In genomic region chr1:230517326-230517725, GRCh38 we compare ENCODE assay signal across 14 cellular contexts.
DNase-seq lines count a peak whose midpoint lies in the region; ATAC-seq and TF ChIP-seq lines count a peak whose summit lies in the region.
"Had no signal": no experiment of that assay in that cellular context is flagged by ENCODE, and none has a peak within 500 bp of the region (broad histone marks: within the 10 kb centered on the region; RNA-seq: fewer than 3 reads in every experiment).

No MANE protein-coding gene starts in this region.

- H2BK5ac ChIP-seq in H9 (ENCODE audit: insufficient read length, low read length): no peak overlapping the region
- no peak overlapping the region for H2BK5ac ChIP-seq in neuronal stem cell (ENCODE audit: low read length)

- peak overlapping the region in 1 of 3 experiments; percentile 66; a peak in 1 of 7 replicates for H3K27ac Mint-ChIP-seq in H9
- no peak overlapping the region for H3K27ac Mint-ChIP-seq in activated naive CD4-positive, alpha-beta T cell treated with anti-CD3 and anti-CD28 coated beads for 36 hours
- H3K27ac Mint-ChIP-seq: HFFc6 had no signal

- no peak overlapping the region for H2BK120ac ChIP-seq in H9 (ENCODE audit: low read depth, low read length, poor library complexity, severe bottlenecking)
- H2BK120ac ChIP-seq in neuronal stem cell (ENCODE audit: low read depth, low read length): no peak overlapping the region

- H3K18ac ChIP-seq in H9 (ENCODE audit: insufficient read length, low read depth, low read length) (peak overlapping the region; percentile 3), neuronal stem cell (ENCODE audit: low read length) (peak overlapping the region; percentile 84)

- no peaks in the 10 kb centered on the region for H4K20me1 ChIP-seq in H9 (ENCODE audit: control insufficient read depth, insufficient read depth, insufficient read length)

- no peaks in the 10 kb centered on the region for H3K27me3 ChIP-seq in H9 (ENCODE audit: insufficient read depth, low read length)
- H3K27me3 ChIP-seq in heart right ventricle: no peaks in the 10 kb centered on the region
- H3K27me3 ChIP-seq in neuronal stem cell (ENCODE audit: control insufficient read depth in 3 of 3, insufficient read depth in 3 of 3, low read depth in 1 of 3, low read length in 3 of 3): no peaks in the 10 kb centered on the region

- H2AFZ ChIP-seq in H9 (ENCODE audit: low read length): no peak overlapping the region
- H2AFZ ChIP-seq in neuronal stem cell (ENCODE audit: low read length): no peak overlapping the region

- no peak for TF ChIP-seq CTCF in H9 (conservative IDR thresholded peaks at IDR 0.05)
- no peak for TF ChIP-seq CTCF in heart right ventricle (IDR thresholded peaks at IDR 0.05)

- H3K79me1 ChIP-seq in H9 (ENCODE audit: insufficient read depth, low read depth, low read length, poor library complexity, severe bottlenecking) (no peaks in the 10 kb centered on the region), neuronal stem cell (ENCODE audit: low read depth, low read length) (no peaks in the 10 kb centered on the region)

- H3K27ac ChIP-seq in H9 (ENCODE audit: insufficient read length, low read depth, low read length) (no peak overlapping the region), heart right ventricle (peak overlapping the region in 3 of 10 donors; percentile 7 to 58 (median 54)), neuronal stem cell (replicated peaks; ENCODE audit: low read length) (no peak overlapping the region)
- H3K27ac ChIP-seq: C4-2B, RWPE1 had no signal

- no peak overlapping the region for H2BK20ac ChIP-seq in H9 (ENCODE audit: low read depth, low read length, poor library complexity, severe bottlenecking)

- H3K9ac ChIP-seq in H9 (ENCODE audit: extremely low read depth, insufficient read length, low read length): no peak overlapping the region
- H3K9ac ChIP-seq in neuronal stem cell (ENCODE audit: low read depth, low read length, poor library complexity): no peak overlapping the region

- DNase-seq in H9 (no peak), NCI-H2196 (lab: John Stamatoyannopoulos, UW; ENCODE audit: unreplicated experiment) (peak; percentile 66), heart right ventricle (no peak), neuronal stem cell (ENCODE audit: low spot score) (no peak), NCI-H1417 (lab: John Stamatoyannopoulos, UW) (no peak)
- no peak for DNase-seq in activated naive CD4-positive, alpha-beta T cell treated with anti-CD3 and anti-CD28 coated beads for 36 hours
- DNase-seq: HFFc6; Kasumi-1; NCI-H1417 treated with DMSO at 0.1 percent for 48 hours; NCI-H1930; NK-92 treated with Interleukin-12 subunit alpha and Interleukin-12 subunit beta, amount 100 ng/mL, for 24 hours had no signal

- no peak overlapping the region for H3K4me3 ChIP-seq in heart right ventricle
- H3K4me3 ChIP-seq in neuronal stem cell (ENCODE audit: low read length in 2 of 2): no peak overlapping the region

- H4K8ac ChIP-seq in H9 (replicated peaks; ENCODE audit: insufficient read length, low read depth, low read length): no peak overlapping the region
- H4K8ac ChIP-seq in neuronal stem cell (ENCODE audit: low read depth, low read length): no peak overlapping the region

- WGBS in H9 (ENCODE audit: extremely low coverage, insufficient read length, low lambda C conversion rate): no CpG with 5 or more reads among the region's 7 CpGs
- WGBS in heart right ventricle, 2 donors: 62 to 69% methylated on average over 7 of the region's 7 CpGs
- WGBS in neuronal stem cell (ENCODE audit: extremely low coverage in 2 of 2, insufficient read length in 2 of 2, insufficient replicate concordance in 1 of 2), 2 donors: no CpG with 5 or more reads among the region's 7 CpGs

- no peak overlapping the region for H3K56ac ChIP-seq in H9 (ENCODE audit: insufficient read length, low read depth, low read length)

- H3K4me1 ChIP-seq in H9 (ENCODE audit: insufficient read depth, low read length) (peaks cover 9% of the 10 kb centered on the region; the same call in 1 of the 2 replicates), heart right ventricle (peaks cover 0 to 19% (median 3%) of the 10 kb centered on the region in 9 donors), neuronal stem cell (ENCODE audit: control insufficient read depth in 2 of 2, insufficient read depth in 1 of 2, low read depth in 1 of 2, low read length in 2 of 2) (peaks cover 0 to 16% of the 10 kb centered on the region in 2 donors)

- peaks cover 5 to 6% of the 10 kb centered on the region in 2 experiments; a peak in 3 of 5 replicates for H3K9me3 Mint-ChIP-seq in H9
- peaks cover 3% of the 10 kb centered on the region for H3K9me3 Mint-ChIP-seq in activated naive CD4-positive, alpha-beta T cell treated with anti-CD3 and anti-CD28 coated beads for 36 hours

- no peaks in the 10 kb centered on the region for H3K36me3 ChIP-seq in heart right ventricle
- no peaks in the 10 kb centered on the region for H3K36me3 ChIP-seq in neuronal stem cell (replicated peaks in 1 of 2; ENCODE audit: control insufficient read depth in 2 of 2, insufficient read depth in 2 of 2, low read length in 2 of 2)

- no peak overlapping the region for H4K5ac ChIP-seq in H9 (ENCODE audit: insufficient read length, low read depth, low read length)

- H3K23ac ChIP-seq in H9 (ENCODE audit: insufficient read length, low read depth, low read length) (no peak overlapping the region), neuronal stem cell (ENCODE audit: low read depth, low read length, poor library complexity) (no peak overlapping the region)

- H3K4ac ChIP-seq in H9 (ENCODE audit: low read depth, low read length): no peak overlapping the region
- H3K4ac ChIP-seq in neuronal stem cell (ENCODE audit: low read length): no peak overlapping the region

- H3K9me3 ChIP-seq in H9 (ENCODE audit: control insufficient read depth, low read depth, low read length): no peaks in the 10 kb centered on the region
- peaks cover 0 to 2% (median 0%) of the 10 kb centered on the region in 11 donors for H3K9me3 ChIP-seq in heart right ventricle
- H3K9me3 ChIP-seq in neuronal stem cell (replicated peaks in 1 of 2; ENCODE audit: control insufficient read depth in 2 of 2, insufficient read depth in 1 of 2, low read depth in 1 of 2, low read length in 2 of 2): no peaks in the 10 kb centered on the region

- H3T11ph ChIP-seq in H9 (ENCODE audit: low read length): no peak overlapping the region

- H4K91ac ChIP-seq in H9 (ENCODE audit: insufficient read length, low read depth, low read length) (no peak overlapping the region), neuronal stem cell (ENCODE audit: low read depth, low read length, poor library complexity) (no peak overlapping the region)

- H3K23me2 ChIP-seq in H9 (ENCODE audit: insufficient read length, low read depth, low read length, poor library complexity, severe bottlenecking): no peaks in the 10 kb centered on the region

- intact Hi-C loops in heart right ventricle (cut with DNase I): no loop called here
- intact Hi-C loops in activated naive CD4-positive, alpha-beta T cell treated with anti-CD3 and anti-CD28 coated beads for 36 hours (cut with micrococcal nuclease): no loop called here

- peaks cover 46 to 56% of the 10 kb centered on the region in 2 experiments for H3K4me1 Mint-ChIP-seq in H9
- no peaks in the 10 kb centered on the region for H3K4me1 Mint-ChIP-seq in activated naive CD4-positive, alpha-beta T cell treated with anti-CD3 and anti-CD28 coated beads for 36 hours (ENCODE audit: low read depth)

- H3K14ac ChIP-seq in H9 (ENCODE audit: insufficient read depth, low read length) (0 out of 2 replicates have a peak overlapping the region, but pooled peaks have one; percentile 21), neuronal stem cell (ENCODE audit: low read length) (no peak overlapping the region)

- ATAC-seq in heart right ventricle: peak in 7 of 8 donors; percentile 49 to 84 (median 56)
- ATAC-seq in GM21737 (IDR thresholded peaks at IDR 0.05; ENCODE audit: unreplicated experiment): no peak

- no peaks in the 10 kb centered on the region for H3K79me2 ChIP-seq in H9 (ENCODE audit: insufficient read depth, low read length)

- CTCF ChIA-PET in activated naive CD4-positive, alpha-beta T cell treated with anti-CD3 and anti-CD28 coated beads for 36 hours (lab: Charles Lee): no interaction called here

- no peak overlapping the region for H2AK5ac ChIP-seq in H9 (ENCODE audit: insufficient read length, low read length)
- H2AK5ac ChIP-seq in neuronal stem cell (ENCODE audit: low read depth, low read length): no peak overlapping the region

- peaks cover 8% of the 10 kb centered on the region for H3K27me3 Mint-ChIP-seq in H9 (ENCODE audit: low read depth)
- H3K27me3 Mint-ChIP-seq in activated naive CD4-positive, alpha-beta T cell treated with anti-CD3 and anti-CD28 coated beads for 36 hours (ENCODE audit: low read depth): peaks cover 24% of the 10 kb centered on the region

- no peak overlapping the region; a peak in 1 of 5 replicates for H3K4me3 Mint-ChIP-seq in H9
- H3K4me3 Mint-ChIP-seq in activated naive CD4-positive, alpha-beta T cell treated with anti-CD3 and anti-CD28 coated beads for 36 hours: no peak overlapping the region
- H3K4me3 Mint-ChIP-seq: HFFc6 had no signal

- H3K4me2 ChIP-seq in H9 (ENCODE audit: insufficient read depth, insufficient read length, low read length) (no peak overlapping the region), neuronal stem cell (ENCODE audit: insufficient read depth, low read length, poor library complexity, severe bottlenecking) (no peak overlapping the region)

- H2BK15ac ChIP-seq in H9 (ENCODE audit: low read depth, low read length) (no peak overlapping the region), neuronal stem cell (ENCODE audit: low read length) (no peak overlapping the region)

- H2BK12ac ChIP-seq in H9 (ENCODE audit: insufficient read length, low read depth, low read length): no peak overlapping the region
- H2BK12ac ChIP-seq in neuronal stem cell (ENCODE audit: low read length): no peak overlapping the region

- peaks cover 0 to 4% (median 0%) of the 10 kb centered on the region in 3 experiments; a peak in 3 of 7 replicates for H3K36me3 Mint-ChIP-seq in H9 (ENCODE audit: insufficient read depth in 1 of 3, low read depth in 3 of 3)
- no peaks in the 10 kb centered on the region for H3K36me3 Mint-ChIP-seq in activated naive CD4-positive, alpha-beta T cell treated with anti-CD3 and anti-CD28 coated beads for 36 hours (ENCODE audit: low read depth)
